8 cellular contexts compared by ENCODE assay signal in the genomic region with DNA sequence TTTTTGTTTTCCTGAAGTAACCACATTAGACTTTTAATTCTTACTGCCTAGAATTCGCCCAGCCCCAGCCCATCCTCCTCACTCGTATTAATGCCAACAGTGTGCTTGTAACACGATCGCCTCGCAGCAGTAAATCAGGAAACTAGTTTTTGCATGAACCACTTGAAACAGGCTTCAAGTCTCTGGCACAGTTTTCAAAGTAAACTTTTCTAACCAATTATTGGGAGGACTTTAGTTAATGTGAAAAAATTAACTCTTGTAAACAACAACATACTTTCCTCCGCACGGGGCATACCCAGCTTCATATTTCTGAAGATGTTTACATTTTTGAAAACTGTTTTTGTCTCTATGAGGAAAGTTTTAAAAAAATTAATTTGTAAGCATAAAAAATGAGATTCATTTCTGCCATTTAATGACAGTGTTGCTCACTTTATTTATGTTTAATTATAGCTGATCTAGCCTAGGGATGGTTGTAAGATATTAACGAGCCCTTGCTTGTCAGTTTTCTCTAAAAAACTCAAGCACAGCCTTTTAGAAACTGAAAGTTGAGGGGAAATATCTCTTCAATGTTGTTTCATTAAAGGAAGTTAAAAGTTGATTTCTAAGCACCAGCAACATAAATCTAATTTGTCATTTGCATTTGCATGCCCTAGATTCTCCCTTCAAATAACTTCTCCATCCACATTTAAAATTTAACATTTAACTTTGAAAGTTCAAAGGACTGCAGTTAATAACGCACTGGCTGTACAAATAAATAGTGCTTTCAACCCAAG. TPM values are rescaled to one million over a fixed set of nuclear protein-coding genes. Genes with fewer than 3 reads are reported as not detected.
DNase-seq lines count a peak whose midpoint lies in the region; ATAC-seq, FAIRE-seq and TF ChIP-seq lines count a peak whose summit lies in the region.

No MANE protein-coding gene starts in this region.

- H3K27me3 ChIP-seq in breast epithelium (no peaks in the 10 kb centered on the region), vagina (no peaks in the 10 kb centered on the region)

- CTCF ChIA-PET in MCF 10A (lab: Yijun Ruan, JAX) (interaction anchor here (0.6 to 0.9 kb wide), 2 partner anchors 35 to 61 kb away, joined by 3 read pairs; no protein-coding TSS in a partner anchor), RWPE1 (lab: Yijun Ruan, JAX) (no interaction called here)

- peak; percentile 79 for FAIRE-seq in kidney (lab: Jason Lieb, UNC)

- H3K9ac ChIP-seq in kidney (ENCODE audit: low read length in 2 of 2) = peak overlapping the region in 1 of 2 donors; percentile 13

- H3K36me3 ChIP-seq in breast epithelium (no peaks in the 10 kb centered on the region), kidney (ENCODE audit: control insufficient read depth in 1 of 2, insufficient read depth in 2 of 2, low read length in 2 of 2) (no peaks in the 10 kb centered on the region), vagina (no peaks in the 10 kb centered on the region)

- H3K4me1 ChIP-seq in breast epithelium = no peaks in the 10 kb centered on the region
- peaks cover 17 to 22% of the 10 kb centered on the region in 2 donors for H3K4me1 ChIP-seq in kidney (ENCODE audit: control insufficient read depth in 1 of 2, insufficient read depth in 1 of 2, low read depth in 1 of 2, low read length in 2 of 2)
- peaks cover 34% of the 10 kb centered on the region for H3K4me1 ChIP-seq in vagina

- no peaks in the 10 kb centered on the region for H3K4me1 Mint-ChIP-seq in MCF 10A (ENCODE audit: insufficient read depth, unreplicated experiment)

- no peaks in the 10 kb centered on the region for H3K36me3 Mint-ChIP-seq in MCF 10A (ENCODE audit: insufficient read depth, unreplicated experiment)

- H3K4me3 ChIP-seq in breast epithelium (peak overlapping the region in 2 of 3 donors; percentile 8 to 44), WI38 (ENCODE audit: low read depth, low read length) (peak overlapping the region; percentile 5; the same call in 1 of the 2 replicates), kidney (ENCODE audit: low read length in 2 of 2) (peak overlapping the region; percentile 60 to 61), vagina (peak overlapping the region; percentile 19 to 27)

- no peaks in the 10 kb centered on the region for H3K9me3 ChIP-seq in breast epithelium
- no peaks in the 10 kb centered on the region for H3K9me3 ChIP-seq in kidney (ENCODE audit: control insufficient read depth in 1 of 2, low read length in 2 of 2)
- H3K9me3 ChIP-seq in vagina = no peaks in the 10 kb centered on the region

- no TSS peak for BruUV-seq in MCF 10A (replicated peaks; lab: Mats Ljungman, UMichigan)

- no peak for TF ChIP-seq POLR2A in breast epithelium (IDR thresholded peaks at IDR 0.05)
- no peak for TF ChIP-seq POLR2A in vagina (IDR thresholded peaks at IDR 0.05)

- ATAC-seq in GM21526 (IDR thresholded peaks at IDR 0.05; ENCODE audit: low FRiP score, unreplicated experiment) = no peak

- peaks cover 48% of the 10 kb centered on the region for H3K27me3 Mint-ChIP-seq in MCF 10A (ENCODE audit: insufficient read depth, unreplicated experiment)

- no peaks in the 10 kb centered on the region for H3K9me3 Mint-ChIP-seq in MCF 10A (ENCODE audit: unreplicated experiment)

- POLR2A ChIA-PET in MCF 10A (lab: Yijun Ruan, JAX) = interaction anchor here (0.8 kb wide), 1 partner anchor 567 kb away, joined by 3 read pairs; no protein-coding TSS in a partner anchor
- POLR2A ChIA-PET in RWPE1 (lab: Yijun Ruan, JAX; ENCODE audit: low non-redundant PET) = no interaction called here

- no peak overlapping the region for H3K27ac Mint-ChIP-seq in MCF 10A (ENCODE audit: low read depth, unreplicated experiment)

- TF ChIP-seq CTCF in breast epithelium (IDR thresholded peaks at IDR 0.05) (no peak), MCF 10A (IDR thresholded peaks at IDR 0.05; ENCODE audit: unreplicated experiment) (no peak), WI38 (IDR thresholded peaks at IDR 0.05; ENCODE audit: low read depth, low read length) (no peak), kidney (IDR thresholded peaks at IDR 0.05; ENCODE audit: borderline replicate concordance, extremely low read depth, insufficient read depth) (no peak), vagina (IDR thresholded peaks at IDR 0.05) (no peak), RWPE1 (conservative IDR thresholded peaks at IDR 0.05; ENCODE audit: low read depth) (no peak)

- peak overlapping the region in 1 of 2 donors; percentile 44 for H3K27ac ChIP-seq in breast epithelium
- peak overlapping the region; percentile 25 to 62 for H3K27ac ChIP-seq in kidney (ENCODE audit: low read depth in 2 of 2, low read length in 2 of 2)
- H3K27ac ChIP-seq in vagina = peak overlapping the region; percentile 75
- H3K27ac ChIP-seq in RWPE1 = no peak overlapping the region

- intact Hi-C loops in breast epithelium (cut with DNase I; ENCODE audit: low total_unique reads) = no loop called here
- intact Hi-C loops in MCF 10A (cut with micrococcal nuclease) = no loop called here
- intact Hi-C loops in kidney (cut with DNase I) = no loop called here
- intact Hi-C loops in vagina (cut with DNase I) = loop anchor here (2.0 to 5.0 kb wide), 2 partner anchors 21 to 287 kb away; no protein-coding TSS in a partner anchor

- H3K4me3 Mint-ChIP-seq in MCF 10A (ENCODE audit: unreplicated experiment) = no peak overlapping the region

- DNase-seq in breast epithelium (ENCODE audit: low spot score in 2 of 2) (no peak), MCF 10A (ENCODE audit: unreplicated experiment) (no peak), kidney (no peak), vagina (ENCODE audit: extremely low spot score in 2 of 2) (no peak), RWPE1 (ENCODE audit: low spot score) (no peak), occipital lobe (lab: John Stamatoyannopoulos, UW) (no peak)

RNA-seq across cellular contexts. Expression of gene TNFRSF19, which starts 39.4 kb away (rescaled TPM):
- total RNA-seq in breast epithelium = 1 to 10 TPM; 5.3 to 9.1 (median 7.9) TPM
- not detected in 2 replicates for total RNA-seq in MCF 10A (2022)
- total RNA-seq in kidney = 14.7 TPM
- 10.1 TPM for polyA plus RNA-seq in kidney (ENCODE audit: insufficient read depth, low read depth, low replicate concordance)
- 10.3 TPM for total RNA-seq in vagina
- total RNA-seq in occipital lobe = 18.6 TPM

Comparison
In these comparisons a context has a peak if more than half of its experiments do, and no peak if none do; other contexts are left out.
1. H3K4me3 ChIP-seq: peak in every context shown above with its lines; median percentile 60 in kidney; 26 in breast epithelium; 23 in vagina; 5 in WI38.